In the genomic region with DNA sequence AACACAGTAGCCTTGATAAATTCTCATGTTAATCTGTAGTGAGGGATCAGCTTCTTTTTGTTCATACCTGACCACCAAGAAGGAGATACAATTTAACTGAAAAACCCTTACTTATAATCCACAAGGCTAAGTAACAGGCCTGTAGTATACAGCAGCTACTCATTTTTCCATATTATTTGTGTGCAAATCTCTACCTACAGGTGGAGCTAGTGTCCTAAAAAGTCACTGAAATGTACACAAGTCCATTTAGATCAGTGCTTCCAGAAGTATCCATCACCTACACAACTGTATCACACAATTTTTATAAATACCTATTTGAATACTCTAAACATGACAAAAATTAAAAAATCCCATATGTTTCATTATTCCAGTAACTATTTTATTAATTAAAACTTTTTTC, we compare ENCODE assay signal across 8 cellular contexts.
A peak's percentile ranks its signal among the peaks of the same experiment; 100 is the strongest.
DNase-seq lines count a peak whose midpoint lies in the region; ATAC-seq lines count a peak whose summit lies in the region.

No MANE protein-coding gene starts in this region.

- CTCF ChIA-PET in CD8-positive, alpha-beta memory T cell (lab: Charles Lee): no interaction called here

- H3K4me1 ChIP-seq in iPS DF 6.9 (ENCODE audit: control insufficient read depth, insufficient read depth, low read length): no peaks in the 10 kb centered on the region
- no peaks in the 10 kb centered on the region for H3K4me1 ChIP-seq in CD8-positive, alpha-beta memory T cell (ENCODE audit: insufficient read depth, low read length)

- no peaks in the 10 kb centered on the region for H3K4me1 Mint-ChIP-seq in CD8-positive, alpha-beta memory T cell

- no peak overlapping the region for H3K4me3 ChIP-seq in iPS DF 6.9 (ENCODE audit: low read length)
- no peak overlapping the region for H3K4me3 ChIP-seq in CD8-positive, alpha-beta memory T cell (ENCODE audit: low read length)

- POLR2A ChIA-PET in CD8-positive, alpha-beta memory T cell (lab: Charles Lee): no interaction called here

- peak; percentile 24 for DNase-seq in COR-L47 (lab: John Stamatoyannopoulos, UW)
- DNase-seq in HS-27A (ENCODE audit: low read depth): peak; percentile 24
- peak; percentile 37 to 49 for DNase-seq in SHP77 (lab: John Stamatoyannopoulos, UW)
- peak; percentile 11 for DNase-seq in iPS DF 6.9 (ENCODE audit: low read depth, low spot score)
- no peak for DNase-seq in HuH-7.5 (ENCODE audit: low spot score)
- DNase-seq in CD8-positive, alpha-beta memory T cell: no peak

- no peaks in the 10 kb centered on the region for H3K27me3 ChIP-seq in iPS DF 6.9 (ENCODE audit: control insufficient read depth, insufficient read depth, low read length)
- no peaks in the 10 kb centered on the region for H3K27me3 ChIP-seq in CD8-positive, alpha-beta memory T cell (ENCODE audit: insufficient read depth, low read length, poor library complexity, severe bottlenecking)

- H3K36me3 Mint-ChIP-seq in CD8-positive, alpha-beta memory T cell: no peaks in the 10 kb centered on the region

- no peaks in the 10 kb centered on the region for H3K9me3 ChIP-seq in iPS DF 6.9 (ENCODE audit: control insufficient read depth, insufficient read depth, low read length)
- no peaks in the 10 kb centered on the region for H3K9me3 ChIP-seq in CD8-positive, alpha-beta memory T cell (ENCODE audit: low read length)

- H3K27ac ChIP-seq in iPS DF 6.9 (ENCODE audit: low read length): no peak overlapping the region
- H3K27ac ChIP-seq in CD8-positive, alpha-beta memory T cell (ENCODE audit: low read depth, low read length): no peak overlapping the region

- H3K27me3 Mint-ChIP-seq in CD8-positive, alpha-beta memory T cell: no peaks in the 10 kb centered on the region

- no peaks in the 10 kb centered on the region for H3K36me3 ChIP-seq in iPS DF 6.9 (ENCODE audit: control insufficient read depth, insufficient read depth, low read length)
- H3K36me3 ChIP-seq in CD8-positive, alpha-beta memory T cell (ENCODE audit: insufficient read depth, low read length): no peaks in the 10 kb centered on the region

- ATAC-seq in GM18520 (IDR thresholded peaks at IDR 0.05; ENCODE audit: unreplicated experiment) (no peak), GM18498 (IDR thresholded peaks at IDR 0.05; ENCODE audit: unreplicated experiment) (no peak)

- peaks cover 0 to 6% (median 2%) of the 10 kb centered on the region in 5 donors for H3K9me3 Mint-ChIP-seq in CD8-positive, alpha-beta memory T cell

- H3K4me3 Mint-ChIP-seq in CD8-positive, alpha-beta memory T cell: no peak overlapping the region

- no peak overlapping the region for H3K27ac Mint-ChIP-seq in CD8-positive, alpha-beta memory T cell

Comparison
In these comparisons a context has a peak if more than half of its experiments do, and no peak if none do; other contexts are left out.
1. DNase-seq: peak in COR-L47 (single experiment), HS-27A (single experiment), SHP77 (2 of 2) and iPS DF 6.9 (single experiment); none in HuH-7.5 (single experiment) and CD8-positive, alpha-beta memory T cell (0 of 5).